ENCODE assay signal across 8 cellular contexts in genomic region chr15:45634442-45635190, GRCh38. TPM values are rescaled to one million over a fixed set of nuclear protein-coding genes. Genes with fewer than 3 reads are reported as not detected.
A peak's percentile ranks its signal among the peaks of the same experiment; 100 is the strongest.
DNase-seq lines count a peak whose midpoint lies in the region; ATAC-seq and TF ChIP-seq lines count a peak whose summit lies in the region.

TSS of gene SQOR (plus strand) at chr15:45635029. CDS start at chr15:45658924, 23,895 bp downstream.

- no CpG with 5 or more reads among the region's 53 CpGs for WGBS in neuronal stem cell (ENCODE audit: extremely low coverage in 2 of 2, insufficient read length in 2 of 2, insufficient replicate concordance in 1 of 2), 2 donors

- H3K23ac ChIP-seq in neuronal stem cell (ENCODE audit: low read depth, low read length, poor library complexity) = no peak within 1 kb of the TSS

- H3K9me2 ChIP-seq in OCI-LY7 (ENCODE audit: insufficient read depth, low read length) = no peaks in the 10 kb centered on the region

- no peak within 1 kb of the TSS for H2BK5ac ChIP-seq in neuronal stem cell (ENCODE audit: low read length)

- H3K79me1 ChIP-seq in neuronal stem cell (ENCODE audit: low read depth, low read length) = no peaks in the 10 kb centered on the region

- H2AFZ ChIP-seq in OCI-LY7 (ENCODE audit: low read length) (peak within 1 kb of the TSS; percentile 77), neuronal stem cell (ENCODE audit: low read length) (peak within 1 kb of the TSS; percentile 98)

- peaks cover 40% of the 10 kb centered on the region for H3K4me1 Mint-ChIP-seq in activated T-helper 2 cell treated with anti-CD3 and anti-CD28 coated beads, Interferon-gamma antibody, Interleukin-2, Interleukin-4, amounts not matched to agents 10 μg/mL and 5 μg/mL and 100 μg/mL, durations not matched to agents 14 hours and 24 hours and 36 hours (ENCODE audit: low read depth)

- no peak within 1 kb of the TSS for H2BK120ac ChIP-seq in neuronal stem cell (ENCODE audit: low read depth, low read length)

- TF ChIP-seq CTCF in A673 (conservative IDR thresholded peaks at IDR 0.05; ENCODE audit: low read depth, low read length) (no peak), OCI-LY7 (conservative IDR thresholded peaks at IDR 0.05; ENCODE audit: low read length) (no peak), fibroblast of the aortic adventitia (IDR thresholded peaks at IDR 0.05; ENCODE audit: insufficient read depth, low read length) (no peak)

- H3K9me3 ChIP-seq in A673 (ENCODE audit: low read depth, low read length, poor library complexity, severe bottlenecking) (no peaks in the 10 kb centered on the region), OCI-LY7 (ENCODE audit: low read length) (no peaks in the 10 kb centered on the region), neuronal stem cell (replicated peaks in 1 of 2; ENCODE audit: control insufficient read depth in 2 of 2, insufficient read depth in 1 of 2, low read depth in 1 of 2, low read length in 2 of 2) (no peaks in the 10 kb centered on the region)

- H4K91ac ChIP-seq in neuronal stem cell (ENCODE audit: low read depth, low read length, poor library complexity) = no peak within 1 kb of the TSS

- H3K4me1 ChIP-seq in A673 (ENCODE audit: insufficient read depth, low read length, poor library complexity, severe bottlenecking) (peaks cover 17% of the 10 kb centered on the region), OCI-LY7 (ENCODE audit: insufficient read depth, low read length, poor library complexity, severe bottlenecking) (peaks cover 15% of the 10 kb centered on the region), neuronal stem cell (ENCODE audit: control insufficient read depth in 2 of 2, insufficient read depth in 1 of 2, low read depth in 1 of 2, low read length in 2 of 2) (peaks cover 0 to 5% of the 10 kb centered on the region in 2 donors)

- H3K18ac ChIP-seq in neuronal stem cell (ENCODE audit: low read length) = peak within 1 kb of the TSS; percentile 90

- H3K27me3 Mint-ChIP-seq in activated T-helper 2 cell treated with anti-CD3 and anti-CD28 coated beads, Interferon-gamma antibody, Interleukin-2, Interleukin-4, amounts not matched to agents 10 μg/mL and 5 μg/mL and 100 μg/mL, durations not matched to agents 14 hours and 24 hours and 36 hours (ENCODE audit: low read depth) = peaks cover 7% of the 10 kb centered on the region

- H4K20me1 ChIP-seq in OCI-LY7 (ENCODE audit: insufficient read depth, low read length) = no peaks in the 10 kb centered on the region

- no peaks in the 10 kb centered on the region for H3K36me3 ChIP-seq in A673 (ENCODE audit: insufficient read depth, low read length, poor library complexity, severe bottlenecking)
- no peaks in the 10 kb centered on the region for H3K36me3 ChIP-seq in OCI-LY7 (ENCODE audit: insufficient read depth, low read length)
- H3K36me3 ChIP-seq in neuronal stem cell (replicated peaks in 1 of 2; ENCODE audit: control insufficient read depth in 2 of 2, insufficient read depth in 2 of 2, low read length in 2 of 2) = no peaks in the 10 kb centered on the region

- H3K27ac Mint-ChIP-seq in activated T-helper 2 cell treated with anti-CD3 and anti-CD28 coated beads, Interferon-gamma antibody, Interleukin-2, Interleukin-4, amounts not matched to agents 10 μg/mL and 5 μg/mL and 100 μg/mL, durations not matched to agents 14 hours and 24 hours and 36 hours = peak within 1 kb of the TSS; percentile 89

- H3K9ac ChIP-seq in neuronal stem cell (ENCODE audit: low read depth, low read length, poor library complexity) = peak within 1 kb of the TSS; percentile 85

- H2BK12ac ChIP-seq in neuronal stem cell (ENCODE audit: low read length) = no peak within 1 kb of the TSS

- TF ChIP-seq POLR2A in GM18526 (IDR thresholded peaks at IDR 0.05; ENCODE audit: extremely low read depth, insufficient read length) = peak; percentile 71

- H3K4me3 Mint-ChIP-seq in activated T-helper 2 cell treated with anti-CD3 and anti-CD28 coated beads, Interferon-gamma antibody, Interleukin-2, Interleukin-4, amounts not matched to agents 10 μg/mL and 5 μg/mL and 100 μg/mL, durations not matched to agents 14 hours and 24 hours and 36 hours (ENCODE audit: low read depth) = peak within 1 kb of the TSS; percentile 98

- intact Hi-C loops in A673 (cut with micrococcal nuclease; ENCODE audit: unreplicated experiment) (no loop called here), OCI-LY7 (cut with micrococcal nuclease; ENCODE audit: unreplicated experiment) (no loop called here)
- intact Hi-C loops in activated T-helper 2 cell treated with anti-CD3 and anti-CD28 coated beads, Interferon-gamma antibody, Interleukin-2, Interleukin-4, amounts not matched to agents 10 μg/mL and 5 μg/mL and 100 μg/mL, durations not matched to agents 14 hours and 24 hours and 36 hours (cut with micrococcal nuclease) = no loop called here

- POLR2A ChIA-PET in A673 (lab: Charles Lee; ENCODE audit: low non-redundant PET) = no interaction called here
- POLR2A ChIA-PET in OCI-LY7 (lab: Charles Lee) = no interaction called here

- peak within 1 kb of the TSS; percentile 70 for H3K4me3 ChIP-seq in A673 (ENCODE audit: low read depth, low read length, poor library complexity, severe bottlenecking)
- peak within 1 kb of the TSS; percentile 62 for H3K4me3 ChIP-seq in OCI-LY7 (ENCODE audit: low read depth, low read length, poor library complexity, severe bottlenecking)
- H3K4me3 ChIP-seq in fibroblast of the aortic adventitia (ENCODE audit: low read depth, low read length) = peak within 1 kb of the TSS; percentile 85
- H3K4me3 ChIP-seq in neuronal stem cell (ENCODE audit: low read length in 2 of 2) = peak within 1 kb of the TSS; percentile 46 to 77

- CTCF ChIA-PET in A673 (lab: Charles Lee) = no interaction called here
- CTCF ChIA-PET in OCI-LY7 (lab: Charles Lee; ENCODE audit: unreplicated experiment) = no interaction called here

- H2AK5ac ChIP-seq in neuronal stem cell (ENCODE audit: low read depth, low read length) = peak within 1 kb of the TSS; percentile 54

- H3K27ac ChIP-seq in A673 (ENCODE audit: low read depth, low read length, poor library complexity, severe bottlenecking) (no peak within 1 kb of the TSS), OCI-LY7 (ENCODE audit: low read depth, low read length, poor library complexity, severe bottlenecking) (no peak within 1 kb of the TSS), neuronal stem cell (replicated peaks; ENCODE audit: low read length) (no peak within 1 kb of the TSS), substantia nigra (ENCODE audit: low read depth, low read length, poor library complexity, severe bottlenecking) (peak within 1 kb of the TSS; percentile 60)

- H4K8ac ChIP-seq in neuronal stem cell (ENCODE audit: low read depth, low read length) = no peak within 1 kb of the TSS

- H3K9me3 Mint-ChIP-seq in activated T-helper 2 cell treated with anti-CD3 and anti-CD28 coated beads, Interferon-gamma antibody, Interleukin-2, Interleukin-4, amounts not matched to agents 10 μg/mL and 5 μg/mL and 100 μg/mL, durations not matched to agents 14 hours and 24 hours and 36 hours = no peaks in the 10 kb centered on the region

- H3K36me3 Mint-ChIP-seq in activated T-helper 2 cell treated with anti-CD3 and anti-CD28 coated beads, Interferon-gamma antibody, Interleukin-2, Interleukin-4, amounts not matched to agents 10 μg/mL and 5 μg/mL and 100 μg/mL, durations not matched to agents 14 hours and 24 hours and 36 hours (ENCODE audit: low read depth) = peaks cover 36% of the 10 kb centered on the region

- H3K14ac ChIP-seq in neuronal stem cell (ENCODE audit: low read length) = no peak within 1 kb of the TSS

- H3K4me2 ChIP-seq in OCI-LY7 (ENCODE audit: low read length) (peak within 1 kb of the TSS; percentile 73), neuronal stem cell (ENCODE audit: insufficient read depth, low read length, poor library complexity, severe bottlenecking) (peak within 1 kb of the TSS; percentile 96)

- H3K4ac ChIP-seq in neuronal stem cell (ENCODE audit: low read length) = no peak within 1 kb of the TSS

- DNase-seq in A673 (ENCODE audit: low spot score) (peak; percentile 37), OCI-LY7 (ENCODE audit: low spot score) (no peak), fibroblast of the aortic adventitia (ENCODE audit: low read depth) (peak; percentile 67), neuronal stem cell (ENCODE audit: low spot score) (peak; percentile 39), substantia nigra (lab: John Stamatoyannopoulos, UW) (peak in 39 of 49 donors; percentile 9 to 78 (median 44))
- DNase-seq in activated T-helper 2 cell treated with anti-CD3 and anti-CD28 coated beads, Interferon-gamma antibody, Interleukin-2, Interleukin-4, amounts not matched to agents 10 μg/mL and 5 μg/mL and 100 μg/mL, durations not matched to agents 14 hours and 24 hours and 36 hours (ENCODE audit: low spot score) = peak; percentile 68

- ATAC-seq in HG03060 (IDR thresholded peaks at IDR 0.05; ENCODE audit: low read depth, unreplicated experiment) = peak; percentile 43

- no peaks in the 10 kb centered on the region for H3K79me2 ChIP-seq in OCI-LY7 (ENCODE audit: insufficient read depth, low read depth, low read length)

- H3K27me3 ChIP-seq in A673 (replicated peaks; ENCODE audit: insufficient read depth, low read depth, low read length, poor library complexity) (no peaks in the 10 kb centered on the region), neuronal stem cell (ENCODE audit: control insufficient read depth in 3 of 3, insufficient read depth in 3 of 3, low read depth in 1 of 3, low read length in 3 of 3) (peaks cover 0 to 34% (median 15%) of the 10 kb centered on the region in 3 experiments)

- no TSS peak for BruUV-seq in A673 (replicated peaks; lab: Mats Ljungman, UMichigan)
- no TSS peak for BruUV-seq in OCI-LY7 (replicated peaks; lab: Mats Ljungman, UMichigan)

- peak within 1 kb of the TSS; percentile 83 for H2BK15ac ChIP-seq in neuronal stem cell (ENCODE audit: low read length)

RNA-seq across cellular contexts. Expression of gene SQOR, which starts in this region (rescaled TPM):
- total RNA-seq in A673 (2021) = 4.3 and 4.9 TPM in 2 replicates
- total RNA-seq in OCI-LY7 (2014; rRNA removed; shearing (Covaris generic)) = 0.23 and 1.8 TPM in 2 replicates
- total RNA-seq in OCI-LY7 (2022) = 0.42 and 0.89 TPM in 2 replicates
- total RNA-seq in activated T-helper 2 cell treated with anti-CD3 and anti-CD28 coated beads, Interferon-gamma antibody, Interleukin-2, Interleukin-4, amounts not matched to agents 10 μg/mL and 5 μg/mL and 100 μg/mL, durations not matched to agents 14 hours and 24 hours and 36 hours = 111 and 115 TPM in 2 replicates
- 79.5 and 101 TPM in 2 replicates for total RNA-seq in fibroblast of the aortic adventitia (ENCODE audit: low replicate concordance)
- 0.47 TPM for polyA plus RNA-seq in neuronal stem cell (2013, experiment 1 of 2)
- polyA plus RNA-seq in neuronal stem cell (2013, experiment 2 of 2) = 0.48 TPM

Comparison
In these comparisons a context has a peak if more than half of its experiments do, and no peak if none do; other contexts are left out.
1. RNA of gene SQOR (total RNA-seq): 111 to 115 TPM in activated T-helper 2 cell treated with anti-CD3 and anti-CD28 coated beads, Interferon-gamma antibody, Interleukin-2, Interleukin-4, amounts not matched to agents 10 μg/mL and 5 μg/mL and 100 μg/mL, durations not matched to agents 14 hours and 24 hours and 36 hours and 79.5 to 101 TPM in fibroblast of the aortic adventitia; 4.3 to 4.9 TPM in A673 and 0.23 to 1.8 TPM in OCI-LY7; every median in the first group is over 10 times any median in the second.
2. Peak in every context shown above with its lines, with median percentiles within 50 percentile points of each other: H3K4me3 ChIP-seq.